26 cellular contexts compared by ENCODE assay signal in the genomic region with DNA sequence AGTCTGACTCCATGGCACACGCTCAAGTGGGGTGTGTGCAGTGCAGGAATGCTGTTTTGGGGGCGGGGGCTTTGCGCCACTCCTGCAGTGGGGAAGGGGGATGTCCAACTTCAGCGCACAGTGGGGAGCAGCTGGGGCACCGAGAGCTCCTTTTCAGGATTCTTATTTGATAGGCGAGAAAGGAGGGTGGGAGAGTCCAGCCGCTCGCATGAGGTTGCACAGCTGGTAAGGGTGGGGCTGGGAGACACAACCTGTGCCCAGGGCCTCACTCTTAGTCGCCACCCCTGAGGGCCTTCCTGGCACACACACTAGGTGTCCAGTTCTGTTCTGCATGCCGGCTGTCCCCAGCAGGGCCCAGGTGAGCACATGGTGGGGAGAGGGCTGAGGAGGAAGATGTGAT.
DNase-seq lines count a peak whose midpoint lies in the region; ATAC-seq, FAIRE-seq and TF ChIP-seq lines count a peak whose summit lies in the region.
"Had no signal": no experiment of that assay in that cellular context is flagged by ENCODE, and none has a peak within 500 bp of the region (broad histone marks: within the 10 kb centered on the region; RNA-seq: fewer than 3 reads in every experiment).

No MANE protein-coding gene starts in this region.

- TF ChIP-seq EP300 in H1 (IDR thresholded peaks at IDR 0.05; ENCODE audit: borderline replicate concordance in 1 of 2, low read depth in 2 of 2, low read length in 2 of 2): no peak

- POLR2A ChIA-PET in H1 (lab: Charles Lee; ENCODE audit: partially characterized antibody) (interaction anchor here (0.6 kb wide), 1 partner anchor 15 kb away, joined by 4 read pairs; no protein-coding TSS in a partner anchor), GM10248 (lab: Yijun Ruan, JAX) (no interaction called here)

- no peaks in the 10 kb centered on the region for H3K79me2 ChIP-seq in GM23338 (replicated peaks; ENCODE audit: insufficient read depth)
- H3K79me2 ChIP-seq in H1 (ENCODE audit: control insufficient read depth in 1 of 2, insufficient read depth in 2 of 2, low read length in 2 of 2): no peaks in the 10 kb centered on the region

- no peak overlapping the region for H2BK12ac ChIP-seq in H1 (ENCODE audit: low read depth, low read length)
- peak overlapping the region; percentile 46 for H2BK12ac ChIP-seq in neuronal stem cell (ENCODE audit: low read length)

- H2BK5ac ChIP-seq in H1 (ENCODE audit: low read depth, low read length) (no peak overlapping the region), neuronal stem cell (ENCODE audit: low read length) (no peak overlapping the region)

- H3K36me3 ChIP-seq in GM23338 (ENCODE audit: insufficient read depth) (no peaks in the 10 kb centered on the region), H1 (ENCODE audit: control insufficient read depth in 2 of 4, insufficient read depth in 4 of 4, low read length in 3 of 4) (no peaks in the 10 kb centered on the region), neuronal stem cell (replicated peaks in 1 of 2; ENCODE audit: control insufficient read depth in 2 of 2, insufficient read depth in 2 of 2, low read length in 2 of 2) (no peaks in the 10 kb centered on the region)
- H3K36me3 ChIP-seq: BE2C, BLaER1 had no signal

- H4K91ac ChIP-seq in H1 (replicated peaks; ENCODE audit: insufficient read length, low read length): peak overlapping the region; percentile 37
- H4K91ac ChIP-seq in neuronal stem cell (ENCODE audit: low read depth, low read length, poor library complexity): no peak overlapping the region

- H3K4me1 Mint-ChIP-seq in GM23338: peaks cover 7% of the 10 kb centered on the region
- H3K4me1 Mint-ChIP-seq in stimulated activated memory B cell treated with anti-CD40 and anti-IgM and Interleukin-4, amounts not matched to agents 10 μg/mL and 1 μg/mL and 100 μg/mL, for 72 hours: no peaks in the 10 kb centered on the region
- H3K4me1 Mint-ChIP-seq: CD14-positive monocyte; CD4-positive, alpha-beta memory T cell; CD4-positive, CD25-positive, alpha-beta regulatory T cell; CD8-positive, alpha-beta memory T cell had no signal

- H3K4me2 ChIP-seq in GM23338 (no peak overlapping the region), H1 (ENCODE audit: insufficient read depth in 1 of 2, low read depth in 2 of 2, low read length in 2 of 2) (no peak overlapping the region), neuronal stem cell (ENCODE audit: insufficient read depth, low read length, poor library complexity, severe bottlenecking) (no peak overlapping the region)
- H3K4me2 ChIP-seq: BLaER1 had no signal

- H3K4ac ChIP-seq in H1 (replicated peaks; ENCODE audit: insufficient read length, low read depth, low read length) (no peak overlapping the region), neuronal stem cell (ENCODE audit: low read length) (no peak overlapping the region)

- H3K4me3 Mint-ChIP-seq in GM23338: no peak overlapping the region
- H3K4me3 Mint-ChIP-seq in stimulated activated memory B cell treated with anti-CD40 and anti-IgM and Interleukin-4, amounts not matched to agents 10 μg/mL and 1 μg/mL and 100 μg/mL, for 72 hours: no peak overlapping the region
- H3K4me3 Mint-ChIP-seq: CD4-positive, alpha-beta memory T cell; CD4-positive, CD25-positive, alpha-beta regulatory T cell; CD8-positive, alpha-beta memory T cell had no signal

- no peaks in the 10 kb centered on the region for H4K20me1 ChIP-seq in GM23338 (replicated peaks; ENCODE audit: insufficient read depth)
- H4K20me1 ChIP-seq in H1 (replicated peaks in 1 of 2; ENCODE audit: control insufficient read depth in 1 of 2, insufficient read depth in 2 of 2, low read length in 2 of 2): no peaks in the 10 kb centered on the region
- H4K20me1 ChIP-seq: BLaER1 had no signal

- DNase-seq in GM23338 (ENCODE audit: low spot score) (no peak), H1 (ENCODE audit: low read depth in 1 of 2, low spot score in 2 of 2) (no peak), neuronal stem cell (ENCODE audit: low spot score) (no peak), GM10248 (ENCODE audit: extremely low spot score) (no peak), D341Med (ENCODE audit: low spot score) (no peak), GM20000 (ENCODE audit: low spot score) (no peak), NCI-H2227 (lab: John Stamatoyannopoulos, UW; ENCODE audit: unreplicated experiment) (no peak)
- DNase-seq: 8988T; ACHN; BE2C; C1 segment of cervical spinal cord; CD4-positive, alpha-beta memory T cell; CD4-positive, CD25-positive, alpha-beta regulatory T cell; CD8-positive, alpha-beta memory T cell; COR-L47; DMS79 treated with DMSO at 0.1 percent for 48 hours; GF-D8 had no signal

- TF ChIP-seq CTCF in GM23338 (conservative IDR thresholded peaks at IDR 0.05; ENCODE audit: low read depth in 2 of 2): no peak
- no peak for TF ChIP-seq CTCF in H1 (IDR thresholded peaks at IDR 0.05; ENCODE audit: control extremely low read depth in 1 of 3, insufficient read depth in 1 of 3, low read depth in 1 of 3, low read length in 3 of 3)
- TF ChIP-seq CTCF in GM10248 (IDR thresholded peaks at IDR 0.05; ENCODE audit: control extremely low read depth, extremely low read depth, low read depth, missing control alignments): no peak
- TF ChIP-seq CTCF in GM20000 (IDR thresholded peaks at IDR 0.05; ENCODE audit: extremely low read depth, missing control alignments): no peak

- H3K9me3 Mint-ChIP-seq in GM23338: no peaks in the 10 kb centered on the region
- no peaks in the 10 kb centered on the region for H3K9me3 Mint-ChIP-seq in stimulated activated memory B cell treated with anti-CD40 and anti-IgM and Interleukin-4, amounts not matched to agents 10 μg/mL and 1 μg/mL and 100 μg/mL, for 72 hours
- H3K9me3 Mint-ChIP-seq: CD4-positive, CD25-positive, alpha-beta regulatory T cell had no signal

- H3K27me3 ChIP-seq in GM23338 (ENCODE audit: insufficient read depth) (no peaks in the 10 kb centered on the region), H1 (replicated peaks in 1 of 4; ENCODE audit: control insufficient read depth in 3 of 4, extremely low read depth in 1 of 4, insufficient read depth in 3 of 4, low read length in 3 of 4) (no peaks in the 10 kb centered on the region), neuronal stem cell (ENCODE audit: control insufficient read depth in 3 of 3, insufficient read depth in 3 of 3, low read depth in 1 of 3, low read length in 3 of 3) (peaks cover 0 to 3% (median 0%) of the 10 kb centered on the region in 3 experiments)
- H3K27me3 ChIP-seq: BE2C, BLaER1 had no signal

- no peak overlapping the region for H3K18ac ChIP-seq in H1 (ENCODE audit: extremely low read depth, low read length)
- peak overlapping the region; percentile 82 for H3K18ac ChIP-seq in neuronal stem cell (ENCODE audit: low read length)

- H4K8ac ChIP-seq in H1 (ENCODE audit: extremely low read depth, insufficient read depth, low read length) (no peak overlapping the region), neuronal stem cell (ENCODE audit: low read depth, low read length) (peak overlapping the region; percentile 98)

- H3K9me2 ChIP-seq in GM23338 (ENCODE audit: insufficient read depth): no peaks in the 10 kb centered on the region

- no peak for TF ChIP-seq RAD21 in H1 (IDR thresholded peaks at IDR 0.05 in 1 of 2, conservative IDR thresholded peaks at IDR 0.05 in 1 of 2; ENCODE audit: low read depth in 2 of 2, low read length in 2 of 2)

- no peaks in the 10 kb centered on the region for H3K36me3 Mint-ChIP-seq in GM23338 (ENCODE audit: low read depth)
- no peaks in the 10 kb centered on the region for H3K36me3 Mint-ChIP-seq in stimulated activated memory B cell treated with anti-CD40 and anti-IgM and Interleukin-4, amounts not matched to agents 10 μg/mL and 1 μg/mL and 100 μg/mL, for 72 hours
- H3K36me3 Mint-ChIP-seq: CD14-positive monocyte; CD4-positive, alpha-beta memory T cell; CD4-positive, CD25-positive, alpha-beta regulatory T cell had no signal

- H2AFZ ChIP-seq in GM23338 (0 out of 2 replicates have a peak overlapping the region, but pooled peaks have one; percentile 32), H1 (ENCODE audit: low read length) (no peak overlapping the region), neuronal stem cell (ENCODE audit: low read length) (no peak overlapping the region)

- WGBS in H1 (ENCODE audit: extremely low coverage in 1 of 2, insufficient coverage in 1 of 2, insufficient read length in 1 of 2, insufficient replicate concordance in 2 of 2, low coverage in 1 of 2, low lambda C conversion rate in 2 of 2, missing lambda C conversion rate in 1 of 2), 2 experiments: 93% methylated on average over 9 of the region's 10 CpGs; no CpG with 5 or more reads in 1 of the 2 experiments
- WGBS in neuronal stem cell (ENCODE audit: extremely low coverage in 2 of 2, insufficient read length in 2 of 2, insufficient replicate concordance in 1 of 2), 2 donors: no CpG with 5 or more reads among the region's 10 CpGs

- no peak overlapping the region for H3K27ac Mint-ChIP-seq in GM23338
- no peak overlapping the region for H3K27ac Mint-ChIP-seq in stimulated activated memory B cell treated with anti-CD40 and anti-IgM and Interleukin-4, amounts not matched to agents 10 μg/mL and 1 μg/mL and 100 μg/mL, for 72 hours
- H3K27ac Mint-ChIP-seq: CD14-positive monocyte; CD4-positive, alpha-beta memory T cell; CD4-positive, CD25-positive, alpha-beta regulatory T cell; CD8-positive, alpha-beta memory T cell had no signal

- ATAC-seq in GM23338: no peak
- ATAC-seq in stimulated activated memory B cell treated with anti-CD40 and anti-IgM and Interleukin-4, amounts not matched to agents 10 μg/mL and 1 μg/mL and 100 μg/mL, for 72 hours: peak; percentile 17
- ATAC-seq: GM12878 had no signal

- H2BK20ac ChIP-seq in H1 (ENCODE audit: low read length): no peak overlapping the region

- no peaks in the 10 kb centered on the region for H3K23me2 ChIP-seq in H1 (ENCODE audit: low read depth, low read length)

- FAIRE-seq in H1 (lab: Jason Lieb, UNC): no peak
- FAIRE-seq: A204.1, D721Med, G401.6, GM12878, GM12892, GM19239 had no signal

- no peak overlapping the region for H3K4me3 ChIP-seq in GM23338
- H3K4me3 ChIP-seq in H1 (ENCODE audit: extremely low read depth in 1 of 4, insufficient read depth in 2 of 4, low read depth in 3 of 4, low read length in 4 of 4): no peak overlapping the region
- no peak overlapping the region for H3K4me3 ChIP-seq in neuronal stem cell (ENCODE audit: low read length in 2 of 2)
- H3K4me3 ChIP-seq: BLaER1, GM12878 had no signal

- H3K14ac ChIP-seq in H1 (ENCODE audit: insufficient read length) (no peak overlapping the region), neuronal stem cell (ENCODE audit: low read length) (peak overlapping the region; percentile 73)

- H2BK120ac ChIP-seq in H1 (replicated peaks; ENCODE audit: low read depth, low read length) (no peak overlapping the region), neuronal stem cell (ENCODE audit: low read depth, low read length) (no peak overlapping the region)

- no peaks in the 10 kb centered on the region for H3K9me3 ChIP-seq in H1 (ENCODE audit: insufficient read depth in 2 of 2, low read depth in 1 of 2, low read length in 1 of 2)
- no peaks in the 10 kb centered on the region for H3K9me3 ChIP-seq in neuronal stem cell (replicated peaks in 1 of 2; ENCODE audit: control insufficient read depth in 2 of 2, insufficient read depth in 1 of 2, low read depth in 1 of 2, low read length in 2 of 2)
- H3K9me3 ChIP-seq: BE2C, BLaER1 had no signal

- H2AK5ac ChIP-seq in H1 (ENCODE audit: low read depth, low read length): no peak overlapping the region
- H2AK5ac ChIP-seq in neuronal stem cell (ENCODE audit: low read depth, low read length): peak overlapping the region; percentile 50

- H3K27ac ChIP-seq in GM23338 (ENCODE audit: low read depth) (no peak overlapping the region), H1 (ENCODE audit: low read depth, low read length) (no peak overlapping the region), neuronal stem cell (replicated peaks; ENCODE audit: low read length) (no peak overlapping the region)
- H3K27ac ChIP-seq: BLaER1 had no signal

- peaks cover 8% of the 10 kb centered on the region for H3K27me3 Mint-ChIP-seq in GM23338 (ENCODE audit: insufficient read depth, low read depth, poor library complexity)
- H3K27me3 Mint-ChIP-seq in stimulated activated memory B cell treated with anti-CD40 and anti-IgM and Interleukin-4, amounts not matched to agents 10 μg/mL and 1 μg/mL and 100 μg/mL, for 72 hours: no peaks in the 10 kb centered on the region
- H3K27me3 Mint-ChIP-seq: CD4-positive, alpha-beta memory T cell; CD4-positive, CD25-positive, alpha-beta regulatory T cell had no signal

- H3K4me1 ChIP-seq in GM23338 (ENCODE audit: insufficient read depth): no peaks in the 10 kb centered on the region
- no peaks in the 10 kb centered on the region; a peak in 1 of 7 replicates for H3K4me1 ChIP-seq in H1 (replicated peaks in 1 of 4; ENCODE audit: control insufficient read depth in 3 of 4, insufficient read depth in 4 of 4, low read length in 3 of 4)
- peaks cover 0 to 11% of the 10 kb centered on the region in 2 donors for H3K4me1 ChIP-seq in neuronal stem cell (ENCODE audit: control insufficient read depth in 2 of 2, insufficient read depth in 1 of 2, low read depth in 1 of 2, low read length in 2 of 2)
- H3K4me1 ChIP-seq: BE2C, BLaER1 had no signal

- CTCF ChIA-PET in H1 (lab: Charles Lee; ENCODE audit: partially characterized antibody): interaction anchor here (1.0 to 3.7 kb wide), 2 partner anchors 8 to 34 kb away, joined by 5 to 10 read pairs; no protein-coding TSS in a partner anchor
- CTCF ChIA-PET in GM10248 (lab: Yijun Ruan, JAX): no interaction called here

- no peak for TF ChIP-seq POLR2A in H1 (IDR thresholded peaks at IDR 0.05; ENCODE audit: control extremely low read depth in 1 of 2, low read depth in 2 of 2, low read length in 2 of 2)

- no peak overlapping the region for H3K9ac ChIP-seq in H1 (replicated peaks in 1 of 4; ENCODE audit: extremely low read depth in 1 of 4, low read depth in 3 of 4, low read length in 3 of 4)
- H3K9ac ChIP-seq in neuronal stem cell (ENCODE audit: low read depth, low read length, poor library complexity): no peak overlapping the region
- H3K9ac ChIP-seq: BLaER1 had no signal

- H3K56ac ChIP-seq in H1 (replicated peaks; ENCODE audit: insufficient read length, low read depth, low read length): no peak overlapping the region

- H2BK15ac ChIP-seq in H1 (ENCODE audit: low read length): no peak overlapping the region
- no peak overlapping the region for H2BK15ac ChIP-seq in neuronal stem cell (ENCODE audit: low read length)

- H4K5ac ChIP-seq in H1 (ENCODE audit: insufficient read length, low read depth, low read length): no peak overlapping the region

- H3K79me1 ChIP-seq in H1 (ENCODE audit: low read depth, low read length): no peaks in the 10 kb centered on the region
- H3K79me1 ChIP-seq in neuronal stem cell (ENCODE audit: low read depth, low read length): no peaks in the 10 kb centered on the region

- H3K23ac ChIP-seq in H1 (ENCODE audit: insufficient read length) (no peak overlapping the region), neuronal stem cell (ENCODE audit: low read depth, low read length, poor library complexity) (no peak overlapping the region)

- no peaks in the 10 kb centered on the region for H3F3A ChIP-seq in GM23338 (replicated peaks; ENCODE audit: low read depth)
